In the genomic region with DNA sequence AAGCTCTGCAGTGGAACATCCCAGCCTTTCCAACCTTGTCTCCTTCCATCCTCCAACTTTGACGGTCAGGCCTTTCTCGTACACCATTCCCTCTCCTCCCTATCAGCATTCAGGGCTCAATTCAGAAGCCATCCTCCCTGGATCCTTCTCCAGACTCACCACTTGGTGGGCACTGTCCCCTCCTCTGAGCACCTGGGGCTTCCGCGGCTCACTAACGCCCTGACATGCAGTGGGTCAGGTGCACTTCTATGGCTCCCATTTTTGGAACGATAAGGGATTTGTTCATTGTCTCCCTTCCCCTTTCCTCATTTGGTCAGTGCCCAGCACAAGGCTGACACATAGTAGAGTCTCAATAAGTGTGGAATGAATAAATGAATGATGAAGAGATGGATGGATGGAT, we compare ENCODE assay signal across 12 cellular contexts.
"Had no signal": no experiment of that assay in that cellular context is flagged by ENCODE, and none has a peak within 500 bp of the region (broad histone marks: within the 10 kb centered on the region; RNA-seq: fewer than 3 reads in every experiment).

No MANE protein-coding gene starts in this region.

- ATAC-seq: activated T-cell treated with anti-CD3 and anti-CD28 coated beads, Interleukin-2, amount 50 U/mL, for 72 hours; right cardiac atrium; stimulated activated naive B cell treated with anti-CD40 and anti-IgM and Interleukin-4, amounts not matched to agents 10 μg/mL and 1 μg/mL and 100 μg/mL, for 72 hours had no signal

- DNase-seq: activated CD4-positive, alpha-beta T cell treated with anti-CD3 and anti-CD28 coated beads, Interleukin-2, amount 50 U/mL, for 48 hours; activated CD4-positive, CD25-positive, alpha-beta regulatory T cell treated with anti-CD3 and anti-CD28 coated beads, Interleukin-2, amount 50 U/mL, for 72 hours; activated naive CD4-positive, alpha-beta T cell; activated T-cell treated with anti-CD3 and anti-CD28 coated beads, Interleukin-2, amount 50 U/mL, for 72 hours; cortex of kidney; effector CD8-positive, alpha-beta T cell; right cardiac atrium; SIG-M5; stimulated activated CD4-positive, alpha-beta T cell treated with anti-CD3 and anti-CD28 coated beads, Interleukin-2, amount 100 ng/mL, for 24 hours; stimulated activated naive B cell treated with anti-CD40 and anti-IgM and Interleukin-4, amounts not matched to agents 10 μg/mL and 1 μg/mL and 100 μg/mL, for 72 hours had no signal

- H3K27ac Mint-ChIP-seq: activated T-cell treated with anti-CD3 and anti-CD28 coated beads, Interleukin-2, amount 50 U/mL, for 72 hours; stimulated activated naive B cell treated with anti-CD40 and anti-IgM and Interleukin-4, amounts not matched to agents 10 μg/mL and 1 μg/mL and 100 μg/mL, for 72 hours had no signal

- H3K4me3 Mint-ChIP-seq: activated T-cell treated with anti-CD3 and anti-CD28 coated beads, Interleukin-2, amount 50 U/mL, for 72 hours; central memory CD8-positive, alpha-beta T cell; neural crest cell; stimulated activated naive B cell treated with anti-CD40 and anti-IgM and Interleukin-4, amounts not matched to agents 10 μg/mL and 1 μg/mL and 100 μg/mL, for 72 hours had no signal

- H3K9me3 Mint-ChIP-seq: activated T-cell treated with anti-CD3 and anti-CD28 coated beads, Interleukin-2, amount 50 U/mL, for 72 hours; central memory CD8-positive, alpha-beta T cell; neural crest cell; stimulated activated naive B cell treated with anti-CD40 and anti-IgM and Interleukin-4, amounts not matched to agents 10 μg/mL and 1 μg/mL and 100 μg/mL, for 72 hours had no signal

- H3K36me3 Mint-ChIP-seq: stimulated activated naive B cell treated with anti-CD40 and anti-IgM and Interleukin-4, amounts not matched to agents 10 μg/mL and 1 μg/mL and 100 μg/mL, for 72 hours had no signal

- H3K4me1 Mint-ChIP-seq: stimulated activated naive B cell treated with anti-CD40 and anti-IgM and Interleukin-4, amounts not matched to agents 10 μg/mL and 1 μg/mL and 100 μg/mL, for 72 hours had no signal
